In the genomic region with DNA sequence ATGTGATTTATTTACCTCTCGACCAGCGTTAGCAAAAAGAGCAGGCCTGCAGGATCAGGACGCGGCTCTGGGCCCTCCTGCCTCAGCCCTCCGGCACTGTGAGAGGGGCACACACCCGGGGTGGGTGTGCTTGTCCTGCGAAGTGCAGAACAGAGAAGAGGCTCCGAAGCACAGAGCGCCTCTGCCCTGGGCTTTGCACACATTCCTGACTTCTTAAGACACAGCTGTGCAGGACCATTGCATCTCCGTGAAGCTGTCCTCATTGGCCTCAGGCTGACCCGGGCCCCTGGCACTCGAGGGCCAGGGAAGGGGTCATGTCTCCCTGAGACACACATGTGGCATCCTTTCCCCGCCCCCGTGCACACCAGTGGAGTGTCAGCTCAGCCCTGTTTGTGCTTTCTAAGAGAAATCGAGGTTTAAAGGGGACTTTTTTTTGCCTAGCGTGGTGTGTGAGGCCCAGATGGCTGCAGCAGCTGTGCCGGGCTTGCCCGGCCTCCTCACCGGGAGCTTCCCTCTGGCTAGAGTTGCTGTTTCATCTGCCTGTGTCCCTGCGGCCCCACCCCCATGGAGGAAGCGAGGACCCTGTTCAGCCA, we compare ENCODE assay signal across 26 cellular contexts. TPM values are rescaled to one million over a fixed set of nuclear protein-coding genes. Genes with fewer than 3 reads are reported as not detected.
DNase-seq lines count a peak whose midpoint lies in the region; ATAC-seq and TF ChIP-seq lines count a peak whose summit lies in the region.
"Had no signal": no experiment of that assay in that cellular context is flagged by ENCODE, and none has a peak within 500 bp of the region (broad histone marks: within the 10 kb centered on the region; RNA-seq: fewer than 3 reads in every experiment).

No MANE protein-coding gene starts in this region.

- no peak overlapping the region for H3K27ac Mint-ChIP-seq in activated T-cell treated with anti-CD3 and anti-CD28 coated beads, Interleukin-2, amount 50 U/mL, for 24 hours
- H3K27ac Mint-ChIP-seq in immature natural killer cell: no peak overlapping the region
- H3K27ac Mint-ChIP-seq: activated B cell treated with CpG ODN at 0.5 μM for 24 hours; activated naive CD8-positive, alpha-beta T cell treated with anti-CD3 and anti-CD28 coated beads, Interleukin-2, amount 50 U/mL, for 24 hours; nephron progenitor cell had no signal

- H3K4me3 ChIP-seq in testis: no peak overlapping the region
- H3K4me3 ChIP-seq: lower lobe of right lung, pancreas had no signal

- H3K27ac ChIP-seq in testis: no peak overlapping the region
- H3K27ac ChIP-seq: lower lobe of right lung, pancreas had no signal

- 57 to 76% methylated on average over 19 to 21 of the region's 21 CpGs for WGBS in testis, 2 donors

- H3K9me3 ChIP-seq in testis: no peaks in the 10 kb centered on the region
- H3K9me3 ChIP-seq: BE2C, lower lobe of right lung, pancreas had no signal

- ATAC-seq in left lobe of liver: no peak
- ATAC-seq: activated naive CD8-positive, alpha-beta T cell treated with anti-CD3 and anti-CD28 coated beads, Interleukin-2, amount 50 U/mL, for 24 hours; lower lobe of right lung; pancreas had no signal

- intact Hi-C loops in testis (cut with DNase I; ENCODE audit: low total_unique reads): no loop called here

- no peaks in the 10 kb centered on the region for H3K4me1 ChIP-seq in testis
- H3K4me1 ChIP-seq: BE2C, lower lobe of right lung, pancreas had no signal

- TF ChIP-seq CTCF in testis (IDR thresholded peaks at IDR 0.05): no peak

- TF ChIP-seq POLR2A in testis (IDR thresholded peaks at IDR 0.05): no peak

- no peaks in the 10 kb centered on the region for H3K36me3 ChIP-seq in testis (ENCODE audit: low read depth, missing control alignments)
- H3K36me3 ChIP-seq: BE2C, lower lobe of right lung, pancreas had no signal

- H3K9me3 Mint-ChIP-seq in activated T-cell treated with anti-CD3 and anti-CD28 coated beads, Interleukin-2, amount 50 U/mL, for 24 hours: no peaks in the 10 kb centered on the region
- H3K9me3 Mint-ChIP-seq in immature natural killer cell: no peaks in the 10 kb centered on the region
- H3K9me3 Mint-ChIP-seq: activated B cell treated with CpG ODN at 0.5 μM for 24 hours; activated naive CD8-positive, alpha-beta T cell treated with anti-CD3 and anti-CD28 coated beads, Interleukin-2, amount 50 U/mL, for 24 hours had no signal

- peak; percentile 12 for DNase-seq in activated T-cell treated with anti-CD3 and anti-CD28 coated beads, Interleukin-2, amount 50 U/mL, for 1 hour
- no peak for DNase-seq in activated T-cell treated with anti-CD3 and anti-CD28 coated beads, Interleukin-2, amount 50 U/mL, for 24 hours
- DNase-seq in NCI-H2171 (lab: John Stamatoyannopoulos, UW): peak; percentile 19
- DNase-seq in left lobe of liver (ENCODE audit: low spot score): peak; percentile 34
- peak; percentile 10 for DNase-seq in testis
- DNase-seq in activated effector memory CD4-positive, alpha-beta T cell treated with Interleukin-2 at 50 U/mL for 16 hours: no peak
- no peak for DNase-seq in HuH-7.5 (ENCODE audit: low spot score)
- DNase-seq in immature natural killer cell: no peak
- DNase-seq: ACHN; activated B cell treated with CpG ODN at 0.5 μM for 24 hours; activated CD4-positive, alpha-beta T cell treated with anti-CD3 and anti-CD28 coated beads, Interleukin-2, amount 50 U/mL, for 48 hours; activated gamma-delta T cell treated with Interleukin-2 at 50 U/mL for 16 hours; activated naive CD8-positive, alpha-beta T cell treated with anti-CD3 and anti-CD28 coated beads, Interleukin-2, amount 50 U/mL, for 24 hours; activated T-cell treated with anti-CD3 and anti-CD28 coated beads for 4 hours; BE2C; DMS79 treated with DMSO at 0.1 percent for 48 hours; GF-D8; hypothalamus; lower lobe of right lung; NCI-H1048; NCI-H187; NCI-H526 treated with DMSO at 0.1 percent for 48 hours; nephron progenitor cell; SIG-M5; stimulated activated CD4-positive, alpha-beta T cell treated with anti-CD3 and anti-CD28 coated beads, Interleukin-2, amount 100 ng/mL, for 48 hours had no signal

- no peaks in the 10 kb centered on the region for H3K36me3 Mint-ChIP-seq in activated T-cell treated with anti-CD3 and anti-CD28 coated beads, Interleukin-2, amount 50 U/mL, for 24 hours (ENCODE audit: low read depth)
- H3K36me3 Mint-ChIP-seq in immature natural killer cell: no peaks in the 10 kb centered on the region

- peaks cover 6% of the 10 kb centered on the region for H3K4me1 Mint-ChIP-seq in activated T-cell treated with anti-CD3 and anti-CD28 coated beads, Interleukin-2, amount 50 U/mL, for 24 hours (ENCODE audit: low read depth)
- peaks cover 0 to 5% of the 10 kb centered on the region in 2 donors for H3K4me1 Mint-ChIP-seq in immature natural killer cell

- H3K27me3 ChIP-seq in testis: no peaks in the 10 kb centered on the region

- H3K27me3 Mint-ChIP-seq in activated T-cell treated with anti-CD3 and anti-CD28 coated beads, Interleukin-2, amount 50 U/mL, for 24 hours: peaks cover 19% of the 10 kb centered on the region
- peaks cover 2 to 22% (median 15%) of the 10 kb centered on the region in 3 donors for H3K27me3 Mint-ChIP-seq in immature natural killer cell (ENCODE audit: low read depth in 3 of 3)
- H3K27me3 Mint-ChIP-seq: activated B cell treated with CpG ODN at 0.5 μM for 24 hours had no signal

- H3K4me3 Mint-ChIP-seq in activated T-cell treated with anti-CD3 and anti-CD28 coated beads, Interleukin-2, amount 50 U/mL, for 24 hours: no peak overlapping the region
- H3K4me3 Mint-ChIP-seq in immature natural killer cell: no peak overlapping the region
- H3K4me3 Mint-ChIP-seq: activated B cell treated with CpG ODN at 0.5 μM for 24 hours; activated naive CD8-positive, alpha-beta T cell treated with anti-CD3 and anti-CD28 coated beads, Interleukin-2, amount 50 U/mL, for 24 hours; nephron progenitor cell had no signal

RNA-seq across cellular contexts. Expression of a gene that starts 9.9 kb away (rescaled TPM):
- total RNA-seq in left lobe of liver (4.5 TPM), testis (10 to 100 TPM; 22.2 to 28.1 TPM)
- polyA plus RNA-seq in testis (ENCODE audit: insufficient read depth, low read depth, low replicate concordance) (27.5 TPM), immature natural killer cell (10 to 100 TPM in 1 of 3 donors, 1 to 10 TPM in 2; 3.1 to 17.6 (median 8.9) TPM)

Comparison
In these comparisons a context has a peak if more than half of its experiments do, and no peak if none do; other contexts are left out.
1. DNase-seq: peak in activated T-cell treated with anti-CD3 and anti-CD28 coated beads, Interleukin-2, amount 50 U/mL, for 1 hour (single experiment), NCI-H2171 (single experiment), left lobe of liver (single experiment) and testis (single experiment); none in activated T-cell treated with anti-CD3 and anti-CD28 coated beads, Interleukin-2, amount 50 U/mL, for 24 hours (single experiment), activated effector memory CD4-positive, alpha-beta T cell treated with Interleukin-2 at 50 U/mL for 16 hours (single experiment), HuH-7.5 (single experiment) and immature natural killer cell (0 of 3).